13 cellular contexts compared by ENCODE assay signal in genomic region chr20:41161886-41162285, GRCh38. TPM values are rescaled to one million over a fixed set of nuclear protein-coding genes. Genes with fewer than 3 reads are reported as not detected.
DNase-seq lines count a peak whose midpoint lies in the region; ATAC-seq and TF ChIP-seq lines count a peak whose summit lies in the region.
"Had no signal": no experiment of that assay in that cellular context is flagged by ENCODE, and none has a peak within 500 bp of the region (broad histone marks: within the 10 kb centered on the region; RNA-seq: fewer than 3 reads in every experiment).

No MANE protein-coding gene starts in this region.

- H3K4me3 Mint-ChIP-seq in activated CD8-positive, alpha-beta memory T cell treated with anti-CD3 and anti-CD28 coated beads, Interleukin-2, amount 10 ng/mL, durations not matched to agents 7 days and 5 days: no peak overlapping the region

- no peaks in the 10 kb centered on the region for H3K4me1 ChIP-seq in PC-3 (ENCODE audit: insufficient read depth, low read length)
- H3K4me1 ChIP-seq in osteoblast (ENCODE audit: insufficient read depth, low read length): no peaks in the 10 kb centered on the region

- H3K4me3 ChIP-seq in PC-3 (ENCODE audit: low read length) (no peak overlapping the region), osteoblast (ENCODE audit: insufficient read depth, low read length) (no peak overlapping the region)
- H3K4me3 ChIP-seq: adrenal gland, smooth muscle cell had no signal

- H3K36me3 Mint-ChIP-seq in activated CD8-positive, alpha-beta memory T cell treated with anti-CD3 and anti-CD28 coated beads, Interleukin-2, amount 10 ng/mL, durations not matched to agents 7 days and 5 days: peaks cover 73% of the 10 kb centered on the region

- no peaks in the 10 kb centered on the region for H3F3A ChIP-seq in PC-3 (ENCODE audit: low read length, unreplicated experiment)

- H3K27ac ChIP-seq in PC-3 (ENCODE audit: low read length): no peak overlapping the region
- H3K27ac ChIP-seq in osteoblast (ENCODE audit: low read depth, low read length): no peak overlapping the region

- CTCF ChIA-PET in activated CD8-positive, alpha-beta memory T cell treated with anti-CD3 and anti-CD28 coated beads, Interleukin-2, amount 10 ng/mL, durations not matched to agents 7 days and 5 days (lab: Charles Lee): interaction anchor here (1.1 to 13.2 kb wide), 2 partner anchors 15 to 27 kb away, joined by 3 to 114 read pairs; no protein-coding TSS in a partner anchor
- CTCF ChIA-PET in PC-3 (lab: Charles Lee): no interaction called here

- POLR2A ChIA-PET in PC-3 (lab: Charles Lee; ENCODE audit: unreplicated experiment): no interaction called here

- ATAC-seq in activated CD8-positive, alpha-beta memory T cell treated with anti-CD3 and anti-CD28 coated beads, Interleukin-2, amount 10 ng/mL, durations not matched to agents 7 days and 5 days: no peak
- ATAC-seq in PC-3 (peak; percentile 39; the same call in 1 of the 2 replicates), HG02870 (IDR thresholded peaks at IDR 0.05; ENCODE audit: unreplicated experiment) (no peak), HG03565 (IDR thresholded peaks at IDR 0.05; ENCODE audit: unreplicated experiment) (no peak)

- peaks cover 7% of the 10 kb centered on the region; the same call in 1 of the 2 replicates for H4K20me1 ChIP-seq in PC-3 (ENCODE audit: low read length)
- peaks cover 31% of the 10 kb centered on the region for H4K20me1 ChIP-seq in osteoblast (ENCODE audit: insufficient read depth, low read length)

- H2AFZ ChIP-seq in PC-3 (ENCODE audit: low read length) (no peak overlapping the region), osteoblast (ENCODE audit: low read length) (no peak overlapping the region)

- H3K9me3 Mint-ChIP-seq in activated CD8-positive, alpha-beta memory T cell treated with anti-CD3 and anti-CD28 coated beads, Interleukin-2, amount 10 ng/mL, durations not matched to agents 7 days and 5 days (ENCODE audit: low read depth): no peaks in the 10 kb centered on the region

- H3K27me3 Mint-ChIP-seq in activated CD8-positive, alpha-beta memory T cell treated with anti-CD3 and anti-CD28 coated beads, Interleukin-2, amount 10 ng/mL, durations not matched to agents 7 days and 5 days: no peaks in the 10 kb centered on the region

- H3K27ac Mint-ChIP-seq in activated CD8-positive, alpha-beta memory T cell treated with anti-CD3 and anti-CD28 coated beads, Interleukin-2, amount 10 ng/mL, durations not matched to agents 7 days and 5 days: peak overlapping the region; percentile 62

- intact Hi-C loops in PC-3 (cut with micrococcal nuclease): no loop called here

- no peak overlapping the region for H3K9ac ChIP-seq in PC-3 (ENCODE audit: low read length)

- H3K4me1 Mint-ChIP-seq in activated CD8-positive, alpha-beta memory T cell treated with anti-CD3 and anti-CD28 coated beads, Interleukin-2, amount 10 ng/mL, durations not matched to agents 7 days and 5 days: peaks cover 75% of the 10 kb centered on the region

- TF ChIP-seq CTCF in PC-3 (conservative IDR thresholded peaks at IDR 0.05; ENCODE audit: low read depth, low read length) (0 out of 2 replicates have a peak, but pooled peaks have one; percentile 19), osteoblast (IDR thresholded peaks at IDR 0.05; ENCODE audit: extremely low read depth, low read depth, low read length) (no peak)

- BruUV-seq in PC-3 (replicated peaks; lab: Mats Ljungman, UMichigan): no TSS peak

- H3K27me3 ChIP-seq in PC-3 (ENCODE audit: low read length): no peaks in the 10 kb centered on the region
- no peaks in the 10 kb centered on the region for H3K27me3 ChIP-seq in osteoblast (ENCODE audit: insufficient read depth, low read length)
- H3K27me3 ChIP-seq: adrenal gland had no signal

- no peak overlapping the region for H3K4me2 ChIP-seq in PC-3 (ENCODE audit: low read length)
- H3K4me2 ChIP-seq in osteoblast (ENCODE audit: insufficient read depth, low read length): no peak overlapping the region
- H3K4me2 ChIP-seq: smooth muscle cell had no signal

- H3K79me2 ChIP-seq in PC-3 (ENCODE audit: low read length) (peaks cover 11% of the 10 kb centered on the region), osteoblast (ENCODE audit: insufficient read depth, low read length) (peaks cover 39% of the 10 kb centered on the region)

- DNase-seq in activated CD8-positive, alpha-beta memory T cell treated with anti-CD3 and anti-CD28 coated beads, Interleukin-2, amount 10 ng/mL, durations not matched to agents 7 days and 5 days: no peak
- DNase-seq in activated CD8-positive, alpha-beta memory T cell treated with anti-CD3 and anti-CD28 coated beads, Interleukin-2, amount 50 U/mL, for 48 hours: no peak
- DNase-seq in PC-3: no peak
- peak; percentile 50 for DNase-seq in central memory CD4-positive, alpha-beta T cell
- DNase-seq in osteoblast (ENCODE audit: insufficient read length, low spot score, missing footprints): peak; percentile 80
- no peak for DNase-seq in NCI-H526 (lab: John Stamatoyannopoulos, UW)
- DNase-seq: activated CD8-positive, alpha-beta memory T cell treated with anti-CD3 and anti-CD28 coated beads for 24 hours; adrenal gland; NCI-H524 treated with DMSO at 0.1 percent for 48 hours; T1000 had no signal

- H3K36me3 ChIP-seq in PC-3 (ENCODE audit: low read depth, low read length) (peaks cover 42% of the 10 kb centered on the region), osteoblast (ENCODE audit: insufficient read depth, low read length) (peaks cover 49% of the 10 kb centered on the region)

- H3K9me2 ChIP-seq in PC-3 (replicated peaks; ENCODE audit: low read length): no peaks in the 10 kb centered on the region

- no peaks in the 10 kb centered on the region for H3K9me3 ChIP-seq in PC-3 (ENCODE audit: low read length)
- H3K9me3 ChIP-seq in osteoblast (ENCODE audit: low read depth, low read length): no peaks in the 10 kb centered on the region
- H3K9me3 ChIP-seq: adrenal gland had no signal

RNA-seq across cellular contexts. Expression of gene PLCG1, which starts 24.5 kb away (rescaled TPM):
- total RNA-seq in activated CD8-positive, alpha-beta memory T cell treated with anti-CD3 and anti-CD28 coated beads, Interleukin-2, amount 10 ng/mL, durations not matched to agents 7 days and 5 days: 100 to 1,000 TPM; 201 to 337 TPM
- total RNA-seq in PC-3 (2014; rRNA removed) (68.8 and 112 TPM in 2 replicates), osteoblast (72.4 and 73.7 TPM in 2 replicates)

Comparison
In these comparisons a context has a peak if more than half of its experiments do, and no peak if none do; other contexts are left out.
1. DNase-seq: peak in central memory CD4-positive, alpha-beta T cell (single experiment) and osteoblast (single experiment); none in activated CD8-positive, alpha-beta memory T cell treated with anti-CD3 and anti-CD28 coated beads, Interleukin-2, amount 10 ng/mL, durations not matched to agents 7 days and 5 days (single experiment), activated CD8-positive, alpha-beta memory T cell treated with anti-CD3 and anti-CD28 coated beads, Interleukin-2, amount 50 U/mL, for 48 hours (single experiment), PC-3 (single experiment) and NCI-H526 (0 of 2).